ENCODE assay signal across 9 cellular contexts in the genomic region with DNA sequence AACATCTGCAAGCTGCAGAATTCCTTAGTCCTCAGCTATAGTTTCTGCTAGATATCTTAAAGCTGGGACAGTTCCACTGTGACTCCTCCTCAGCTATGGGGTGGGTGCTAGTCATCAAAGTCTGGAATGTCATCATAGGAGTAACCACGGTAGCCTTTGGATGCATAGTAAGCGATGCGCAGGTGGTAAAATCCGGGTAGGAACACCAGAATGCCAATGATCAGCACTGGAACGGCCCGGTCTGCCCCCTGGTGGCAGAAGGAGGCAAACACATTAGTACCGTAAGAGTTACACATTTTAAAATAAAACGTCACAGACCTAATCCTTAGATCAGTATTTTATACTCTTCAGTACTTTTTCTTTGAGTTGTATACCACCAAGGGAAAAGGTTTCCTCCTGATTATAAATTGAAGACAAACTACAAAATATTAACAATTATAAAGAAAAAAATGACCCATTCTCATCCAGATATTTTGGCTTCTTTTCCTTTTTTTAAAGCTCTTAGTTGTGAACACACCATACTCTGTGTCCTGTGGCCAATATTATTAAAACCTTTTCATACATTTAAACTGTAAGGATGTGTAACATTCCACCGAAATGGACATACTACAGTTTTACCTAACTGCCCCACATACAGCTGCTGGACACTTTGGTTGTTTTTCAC. TPM values are rescaled to one million over a fixed set of nuclear protein-coding genes. Genes with fewer than 3 reads are reported as not detected.
DNase-seq lines count a peak whose midpoint lies in the region; ATAC-seq and TF ChIP-seq lines count a peak whose summit lies in the region.
"Had no signal": no experiment of that assay in that cellular context is flagged by ENCODE, and none has a peak within 500 bp of the region (broad histone marks: within the 10 kb centered on the region; RNA-seq: fewer than 3 reads in every experiment).

No MANE protein-coding gene starts in this region.

- intact Hi-C loops in upper lobe of right lung (cut with DNase I): no loop called here

- H3K27me3 Mint-ChIP-seq in glutamatergic neuron (ENCODE audit: unreplicated experiment): peaks cover 2% of the 10 kb centered on the region

- H3K4me3 ChIP-seq in LNCaP clone FGC (ENCODE audit: low read depth, low read length) (no peak overlapping the region), SK-N-MC (no peak overlapping the region), upper lobe of right lung (no peak overlapping the region)
- H3K4me3 ChIP-seq: BLaER1 had no signal

- peak overlapping the region; percentile 81 for H3K27ac ChIP-seq in SK-N-MC
- no peak overlapping the region for H3K27ac ChIP-seq in upper lobe of right lung
- H3K27ac ChIP-seq: BLaER1 had no signal

- no peaks in the 10 kb centered on the region for H3K27me3 ChIP-seq in upper lobe of right lung
- H3K27me3 ChIP-seq: BLaER1 had no signal

- no peaks in the 10 kb centered on the region for H3K4me1 ChIP-seq in upper lobe of right lung
- H3K4me1 ChIP-seq: BLaER1 had no signal

- H3K4me3 Mint-ChIP-seq in glutamatergic neuron (ENCODE audit: unreplicated experiment): no peak overlapping the region

- H3K9me3 Mint-ChIP-seq in glutamatergic neuron (ENCODE audit: unreplicated experiment): peaks cover 7% of the 10 kb centered on the region

- no peak overlapping the region for H3K27ac Mint-ChIP-seq in glutamatergic neuron (ENCODE audit: unreplicated experiment)

- peak; percentile 95 for ATAC-seq in upper lobe of right lung

- H3K9ac ChIP-seq in SK-N-MC (ENCODE audit: insufficient read length): no peak overlapping the region
- H3K9ac ChIP-seq: BLaER1 had no signal

- H3K9me3 ChIP-seq in SK-N-MC (ENCODE audit: low read depth, low read length) (no peaks in the 10 kb centered on the region), upper lobe of right lung (no peaks in the 10 kb centered on the region)
- H3K9me3 ChIP-seq: BLaER1 had no signal

- TF ChIP-seq CTCF in LNCaP clone FGC (IDR thresholded peaks at IDR 0.05; ENCODE audit: control insufficient read depth, extremely low read depth, insufficient read depth) (peak; percentile 84), glutamatergic neuron (IDR thresholded peaks at IDR 0.05; ENCODE audit: partially characterized antibody, unreplicated experiment) (peak; percentile 94), upper lobe of right lung (IDR thresholded peaks at IDR 0.05) (peak; percentile 90)

- H3K36me3 Mint-ChIP-seq in glutamatergic neuron (ENCODE audit: unreplicated experiment): peaks cover 5% of the 10 kb centered on the region

- DNase-seq in DMS153 treated with DMSO at 0.1 percent for 48 hours (lab: John Stamatoyannopoulos, UW; ENCODE audit: unreplicated experiment) (peak; percentile 3), DMS153 (lab: John Stamatoyannopoulos, UW) (no peak), LNCaP clone FGC (ENCODE audit: low read depth) (peak; percentile 34), SK-N-MC (ENCODE audit: low read depth, low spot score) (no peak), glutamatergic neuron (peak; percentile 81), pons (ENCODE audit: low spot score) (peak; percentile 74), upper lobe of right lung (peak; percentile 82)
- DNase-seq in activated naive CD4-positive, alpha-beta T cell treated with Interleukin-2 at 50 U/mL for 16 hours: peak; percentile 75

- peaks cover 3% of the 10 kb centered on the region for H3K4me1 Mint-ChIP-seq in glutamatergic neuron (ENCODE audit: low read depth, unreplicated experiment)

- H3K36me3 ChIP-seq in SK-N-MC (ENCODE audit: insufficient read depth, low read length): peaks cover 85% of the 10 kb centered on the region
- peaks cover 75% of the 10 kb centered on the region for H3K36me3 ChIP-seq in upper lobe of right lung

RNA-seq across cellular contexts. Expression of a gene that starts 12.1 kb away (rescaled TPM):
- total RNA-seq in glutamatergic neuron (ENCODE audit: unreplicated experiment): 78.2 TPM
- 105 TPM for total RNA-seq in upper lobe of right lung

RNA-seq across cellular contexts. Expression of a gene that starts 18.9 kb away (rescaled TPM):
- total RNA-seq in glutamatergic neuron (ENCODE audit: unreplicated experiment): 43.3 TPM
- 44.3 TPM for total RNA-seq in upper lobe of right lung

RNA-seq across cellular contexts. Expression of a gene that starts 26.0 kb away (rescaled TPM):
- total RNA-seq in glutamatergic neuron (ENCODE audit: unreplicated experiment) (153 TPM), upper lobe of right lung (65.0 TPM)

Comparison
In these comparisons a context has a peak if more than half of its experiments do, and no peak if none do; other contexts are left out.
1. DNase-seq: peak in DMS153 treated with DMSO at 0.1 percent for 48 hours (single experiment), LNCaP clone FGC (single experiment), activated naive CD4-positive, alpha-beta T cell treated with Interleukin-2 at 50 U/mL for 16 hours (single experiment), glutamatergic neuron (single experiment), pons (single experiment) and upper lobe of right lung (single experiment); none in DMS153 (single experiment) and SK-N-MC (single experiment).
2. Peak in every context shown above with its lines, with median percentiles within 50 percentile points of each other: CTCF ChIP-seq.